ENCODE assay signal across 8 cellular contexts in the genomic region with DNA sequence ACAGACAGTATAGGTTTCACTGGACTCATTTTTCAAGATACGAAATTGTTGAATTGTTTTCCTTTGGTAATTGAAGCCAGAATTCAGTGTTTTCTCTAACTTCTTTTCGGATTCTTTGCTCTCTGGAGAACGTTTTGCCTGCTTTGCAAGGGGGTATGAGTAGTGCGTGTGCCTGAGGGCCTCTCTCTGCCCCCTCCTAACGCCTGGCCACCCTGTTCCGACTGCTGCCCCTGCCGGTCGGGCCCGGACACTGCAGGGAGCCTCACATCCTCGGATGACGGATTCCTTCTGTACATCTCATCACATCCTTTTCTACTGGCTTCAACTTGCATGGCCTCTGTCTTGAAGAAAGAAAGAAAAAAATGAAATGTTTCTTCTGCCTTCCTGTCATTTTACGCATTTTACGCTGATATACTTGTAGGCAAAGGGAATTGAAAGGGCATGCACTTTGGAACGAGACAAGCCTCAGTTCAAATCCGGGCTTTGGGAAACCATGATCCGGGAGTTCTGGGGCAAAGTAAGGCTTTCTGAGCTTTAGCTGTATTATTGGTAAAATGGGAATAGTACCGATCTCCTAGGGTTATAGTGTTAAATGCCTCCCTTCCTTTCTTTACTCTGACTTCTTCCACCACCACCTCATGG.
DNase-seq lines count a peak whose midpoint lies in the region; ATAC-seq and TF ChIP-seq lines count a peak whose summit lies in the region.
"Had no signal": no experiment of that assay in that cellular context is flagged by ENCODE, and none has a peak within 500 bp of the region (broad histone marks: within the 10 kb centered on the region; RNA-seq: fewer than 3 reads in every experiment).

No MANE protein-coding gene starts in this region.

- TF ChIP-seq POLR2A in lower leg skin (IDR thresholded peaks at IDR 0.05): no peak

- intact Hi-C loops in lower leg skin (cut with DNase I; ENCODE audit: low total_unique reads): no loop called here
- intact Hi-C loops in posterior vena cava (cut with DNase I): no loop called here

- peaks cover 9% of the 10 kb centered on the region for H3K9me3 Mint-ChIP-seq in type B pancreatic cell

- peaks cover 40% of the 10 kb centered on the region for H3K4me1 Mint-ChIP-seq in type B pancreatic cell (ENCODE audit: unreplicated experiment)

- TF ChIP-seq CTCF in astrocyte of the spinal cord (IDR thresholded peaks at IDR 0.05; ENCODE audit: low read depth, low read length) (peak; percentile 93), type B pancreatic cell (conservative IDR thresholded peaks at IDR 0.05) (peak; percentile 85), lower leg skin (IDR thresholded peaks at IDR 0.05) (no peak)

- H3K4me3 ChIP-seq in astrocyte of the spinal cord (ENCODE audit: low read depth, low read length) (no peak overlapping the region), lower leg skin (ENCODE audit: low read depth, poor library complexity, severe bottlenecking) (no peak overlapping the region)

- in situ Hi-C loops in astrocyte of the spinal cord (cut with HindIII; ENCODE audit: low sequenced_read_pairs): no loop called here

- H3K36me3 Mint-ChIP-seq in type B pancreatic cell: peaks cover 4% of the 10 kb centered on the region

- no peak overlapping the region for H3K4me3 Mint-ChIP-seq in type B pancreatic cell
- H3K4me3 Mint-ChIP-seq: dendritic cell treated with granulocyte-macrophage colony-stimulating factor and Interleukin-4, amounts not matched to agents 40 ng/mL and 50 ng/mL, for 4 days had no signal

- DNase-seq in astrocyte of the spinal cord (ENCODE audit: low read depth, low spot score): peak; percentile 49
- DNase-seq in hippocampal formation (lab: John Stamatoyannopoulos, UW): peak; percentile 15 to 19
- no peak for DNase-seq in type B pancreatic cell (ENCODE audit: extremely low spot score, unreplicated experiment)
- no peak for DNase-seq in lower leg skin (ENCODE audit: low spot score in 2 of 2)
- DNase-seq in posterior vena cava (ENCODE audit: low spot score): no peak

- ATAC-seq in HG02885 (IDR thresholded peaks at IDR 0.05; ENCODE audit: poor library complexity, unreplicated experiment) (peak; percentile 62), GM19452 (IDR thresholded peaks at IDR 0.05; ENCODE audit: unreplicated experiment) (no peak)

- peaks cover 3% of the 10 kb centered on the region for H3K27me3 Mint-ChIP-seq in type B pancreatic cell
- H3K27me3 Mint-ChIP-seq: dendritic cell treated with granulocyte-macrophage colony-stimulating factor and Interleukin-4, amounts not matched to agents 40 ng/mL and 50 ng/mL, for 4 days had no signal

- no peak overlapping the region for H3K27ac Mint-ChIP-seq in type B pancreatic cell
- H3K27ac Mint-ChIP-seq: dendritic cell treated with granulocyte-macrophage colony-stimulating factor and Interleukin-4, amounts not matched to agents 40 ng/mL and 50 ng/mL, for 4 days had no signal

- 62 to 67% methylated on average over 17 of the region's 17 CpGs for WGBS in lower leg skin, 2 donors

Comparison
In these comparisons a context has a peak if more than half of its experiments do, and no peak if none do; other contexts are left out.
1. DNase-seq: peak in astrocyte of the spinal cord (single experiment) and hippocampal formation (2 of 2); none in type B pancreatic cell (single experiment), lower leg skin (0 of 2) and posterior vena cava (single experiment).
2. CTCF ChIP-seq: peak in astrocyte of the spinal cord (single experiment) and type B pancreatic cell (single experiment); none in lower leg skin (0 of 3).